ENCODE assay signal across 1 cellular context in genomic region chr7:135716677-135717238, GRCh38.
TF ChIP-seq lines count a peak whose summit lies in the region.

No MANE protein-coding gene starts in this region.

TF ChIP-seq in IMR-90, 13 proteins besides CTCF, POLR2A, EP300 and RAD21:
- TF ChIP-seq SMC3 (IDR thresholded peaks at IDR 0.05; ENCODE audit: low read depth, low read length) (peak; percentile 4; the same call in 1 of the 2 replicates), MXI1 (IDR thresholded peaks at IDR 0.05; ENCODE audit: borderline replicate concordance, low read depth, low read length) (no peak), MAFK (IDR thresholded peaks at IDR 0.05; ENCODE audit: low read depth, low read length) (no peak), BHLHE40 (IDR thresholded peaks at IDR 0.05; ENCODE audit: low read depth, low read length) (peak; percentile 15; the same call in 1 of the 2 replicates), USF2 (IDR thresholded peaks at IDR 0.05; ENCODE audit: low read depth, low read length) (no peak), CEBPB (IDR thresholded peaks at IDR 0.05; ENCODE audit: low read depth, low read length) (no peak), RFX5 (IDR thresholded peaks at IDR 0.05; ENCODE audit: low read depth, low read length) (no peak), FOS (IDR thresholded peaks at IDR 0.05; ENCODE audit: low read depth, low read length) (peak; percentile 78), CHD1 (IDR thresholded peaks at IDR 0.05; ENCODE audit: low read depth, low read length) (no peak), RCOR1 (IDR thresholded peaks at IDR 0.05; ENCODE audit: insufficient replicate concordance, low read length) (no peak), NFE2L2 (IDR thresholded peaks at IDR 0.05; ENCODE audit: low read depth, low read length) (no peak), MAZ (IDR thresholded peaks at IDR 0.05; ENCODE audit: borderline replicate concordance, low read depth, low read length) (no peak)
- TF ChIP-seq, protein P1, sequence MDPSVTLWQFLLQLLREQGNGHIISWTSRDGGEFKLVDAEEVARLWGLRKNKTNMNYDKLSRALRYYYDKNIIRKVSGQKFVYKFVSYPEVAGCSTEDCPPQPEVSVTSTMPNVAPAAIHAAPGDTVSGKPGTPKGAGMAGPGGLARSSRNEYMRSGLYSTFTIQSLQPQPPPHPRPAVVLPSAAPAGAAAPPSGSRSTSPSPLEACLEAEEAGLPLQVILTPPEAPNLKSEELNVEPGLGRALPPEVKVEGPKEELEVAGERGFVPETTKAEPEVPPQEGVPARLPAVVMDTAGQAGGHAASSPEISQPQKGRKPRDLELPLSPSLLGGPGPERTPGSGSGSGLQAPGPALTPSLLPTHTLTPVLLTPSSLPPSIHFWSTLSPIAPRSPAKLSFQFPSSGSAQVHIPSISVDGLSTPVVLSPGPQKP (IDR thresholded peaks at IDR 0.05; ENCODE audit: borderline replicate concordance, low read depth, low read length): no peak
